Comparison of ENCODE assay signal across 20 cellular contexts in the genomic region with DNA sequence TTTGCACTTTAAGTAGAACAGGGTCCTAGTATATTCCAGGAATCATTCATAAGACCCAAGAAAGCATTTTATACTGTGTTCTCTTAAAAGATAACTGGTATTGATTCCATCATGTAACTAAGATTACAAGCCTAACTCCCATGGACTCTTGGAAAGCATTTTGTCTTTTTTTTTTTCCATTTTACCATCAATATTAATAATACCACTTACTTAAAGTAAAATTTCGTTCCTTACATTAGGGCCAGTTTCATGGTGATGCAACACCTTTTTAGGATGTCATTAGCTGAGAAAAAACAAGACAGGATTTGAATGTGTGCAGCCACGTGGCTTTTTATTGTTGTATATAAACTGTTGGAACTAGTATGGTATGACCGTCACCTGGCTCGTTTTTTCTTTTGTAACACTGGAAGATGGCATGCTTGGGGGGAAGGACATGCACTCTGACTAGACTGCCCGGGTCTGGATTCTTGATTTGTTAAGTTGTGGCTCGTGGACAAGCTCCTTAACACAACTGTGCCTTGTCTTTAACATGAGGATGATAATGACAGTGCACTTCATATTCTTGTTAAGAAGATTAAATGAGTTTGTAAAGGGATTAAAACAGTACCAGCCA. TPM values are rescaled to one million over a fixed set of nuclear protein-coding genes. Genes with fewer than 3 reads are reported as not detected.
A peak's percentile ranks its signal among the peaks of the same experiment; 100 is the strongest.
DNase-seq lines count a peak whose midpoint lies in the region; ATAC-seq, FAIRE-seq and TF ChIP-seq lines count a peak whose summit lies in the region.
"Had no signal": no experiment of that assay in that cellular context is flagged by ENCODE, and none has a peak within 500 bp of the region (broad histone marks: within the 10 kb centered on the region; RNA-seq: fewer than 3 reads in every experiment).

No MANE protein-coding gene starts in this region.

- peak overlapping the region; percentile 41 for H3K27ac Mint-ChIP-seq in astrocyte (ENCODE audit: unreplicated experiment)
- no peak overlapping the region for H3K27ac Mint-ChIP-seq in activated CD4-positive, alpha-beta T cell treated with anti-CD3 and anti-CD28 coated beads, Interleukin-2, amount 10 ng/mL, durations not matched to agents 24 days and 14 days
- H3K27ac Mint-ChIP-seq: activated CD4-positive, alpha-beta T cell treated with anti-CD3 and anti-CD28 coated beads for 36 hours had no signal

- no peak overlapping the region for H3K4me3 ChIP-seq in astrocyte (ENCODE audit: insufficient read depth, low read depth, low read length)
- no peak overlapping the region for H3K4me3 ChIP-seq in body of pancreas
- H3K4me3 ChIP-seq: suprapubic skin had no signal

- no peak overlapping the region for H3K4me2 ChIP-seq in astrocyte (ENCODE audit: low read length)

- H3K4me3 Mint-ChIP-seq in astrocyte (ENCODE audit: unreplicated experiment), result no peak overlapping the region
- no peak overlapping the region for H3K4me3 Mint-ChIP-seq in activated CD4-positive, alpha-beta T cell treated with anti-CD3 and anti-CD28 coated beads, Interleukin-2, amount 10 ng/mL, durations not matched to agents 24 days and 14 days
- H3K4me3 Mint-ChIP-seq: activated CD4-positive, alpha-beta T cell treated with anti-CD3 and anti-CD28 coated beads for 36 hours had no signal

- peaks cover 7% of the 10 kb centered on the region for H3K36me3 Mint-ChIP-seq in astrocyte (ENCODE audit: low read depth, unreplicated experiment)
- H3K36me3 Mint-ChIP-seq in activated CD4-positive, alpha-beta T cell treated with anti-CD3 and anti-CD28 coated beads, Interleukin-2, amount 10 ng/mL, durations not matched to agents 24 days and 14 days (ENCODE audit: low read depth), result peaks cover 2% of the 10 kb centered on the region

- DNase-seq in D341Med (ENCODE audit: low spot score) (peak; percentile 46), NCI-H146 (lab: John Stamatoyannopoulos, UW) (peak; percentile 10), astrocyte (ENCODE audit: low read depth) (no peak), left colon (no peak), body of pancreas (no peak)
- DNase-seq in activated CD4-positive, alpha-beta T cell treated with anti-CD3 and anti-CD28 coated beads, Interleukin-2, amount 10 ng/mL, durations not matched to agents 24 days and 14 days, result no peak
- DNase-seq: activated CD4-positive, alpha-beta T cell treated with anti-CD3 and anti-CD28 coated beads for 36 hours; activated CD8-positive, alpha-beta memory T cell treated with anti-CD3 and anti-CD28 coated beads, Interleukin-2, amount 50 U/mL, for 48 hours; activated naive CD4-positive, alpha-beta T cell treated with anti-CD3 and anti-CD28 coated beads, Interleukin-2, amount 50 U/mL, for 16 hours; BE2C; DMS53; effector CD4-positive, alpha-beta T cell; NCI-H187; NCI-H748 treated with DMSO at 0.1 percent for 48 hours; retina; SHP77; stimulated activated CD4-positive, alpha-beta T cell treated with anti-CD3 and anti-CD28 coated beads, Interleukin-1b, Interleukin-23, amount 100 ng/mL, for 48 hours had no signal

- intact Hi-C loops in left colon (cut with DNase I, micrococcal nuclease) (no loop called here), body of pancreas (cut with DNase I) (no loop called here)
- intact Hi-C loops in activated CD4-positive, alpha-beta T cell treated with anti-CD3 and anti-CD28 coated beads, Interleukin-2, amount 10 ng/mL, durations not matched to agents 24 days and 14 days (cut with micrococcal nuclease), result no loop called here

- H2AFZ ChIP-seq in astrocyte (ENCODE audit: low read depth, low read length), result no peak overlapping the region

- H3K9me3 Mint-ChIP-seq in astrocyte (ENCODE audit: unreplicated experiment), result peaks cover 3% of the 10 kb centered on the region
- H3K9me3 Mint-ChIP-seq in activated CD4-positive, alpha-beta T cell treated with anti-CD3 and anti-CD28 coated beads, Interleukin-2, amount 10 ng/mL, durations not matched to agents 24 days and 14 days, result no peaks in the 10 kb centered on the region

- H3K36me3 ChIP-seq in astrocyte (ENCODE audit: insufficient read depth, low read length) (no peaks in the 10 kb centered on the region), body of pancreas (replicated peaks in 1 of 2; ENCODE audit: insufficient read depth in 1 of 2, low read depth in 2 of 2) (no peaks in the 10 kb centered on the region)
- H3K36me3 ChIP-seq: BE2C, suprapubic skin had no signal

- peaks cover 76% of the 10 kb centered on the region for H4K20me1 ChIP-seq in astrocyte (ENCODE audit: insufficient read depth, low read length)

- no peaks in the 10 kb centered on the region for H3K27me3 Mint-ChIP-seq in astrocyte (ENCODE audit: low read depth, unreplicated experiment)
- H3K27me3 Mint-ChIP-seq in activated CD4-positive, alpha-beta T cell treated with anti-CD3 and anti-CD28 coated beads, Interleukin-2, amount 10 ng/mL, durations not matched to agents 24 days and 14 days, result no peaks in the 10 kb centered on the region
- H3K27me3 Mint-ChIP-seq: activated CD4-positive, alpha-beta T cell treated with anti-CD3 and anti-CD28 coated beads for 36 hours had no signal

- H3K27ac ChIP-seq in astrocyte (ENCODE audit: low read depth, low read length) (no peak overlapping the region), body of pancreas (no peak overlapping the region)
- H3K27ac ChIP-seq: suprapubic skin had no signal

- TF ChIP-seq CTCF in astrocyte (IDR thresholded peaks at IDR 0.05; ENCODE audit: insufficient read depth, low read depth, low read length) (no peak), body of pancreas (IDR thresholded peaks at IDR 0.05) (no peak)

- H3K9me3 ChIP-seq in astrocyte (ENCODE audit: insufficient read depth, low read depth, low read length) (no peaks in the 10 kb centered on the region), body of pancreas (no peaks in the 10 kb centered on the region)
- H3K9me3 ChIP-seq: BE2C, suprapubic skin had no signal

- ATAC-seq in left colon, result peak; percentile 85
- ATAC-seq in HG02938 (IDR thresholded peaks at IDR 0.05; ENCODE audit: unreplicated experiment), result no peak
- ATAC-seq in GM18505 (IDR thresholded peaks at IDR 0.05; ENCODE audit: unreplicated experiment), result no peak
- no peak for ATAC-seq in body of pancreas
- ATAC-seq: activated CD4-positive, alpha-beta T cell treated with anti-CD3 and anti-CD28 coated beads for 36 hours had no signal

- H3K9ac ChIP-seq in astrocyte (ENCODE audit: low read length), result no peak overlapping the region

- WGBS in body of pancreas, 2 donors, result 38 to 39% methylated on average over 6 of the region's 6 CpGs

- no peak for FAIRE-seq in astrocyte (lab: Jason Lieb, UNC)

- no peaks in the 10 kb centered on the region for H3K27me3 ChIP-seq in astrocyte (ENCODE audit: insufficient read depth, low read length)
- H3K27me3 ChIP-seq in body of pancreas, result no peaks in the 10 kb centered on the region
- H3K27me3 ChIP-seq: BE2C, suprapubic skin had no signal

- H3K4me1 ChIP-seq in astrocyte (ENCODE audit: insufficient read depth, low read length), result peaks cover 3% of the 10 kb centered on the region
- peaks cover 30% of the 10 kb centered on the region for H3K4me1 ChIP-seq in body of pancreas
- H3K4me1 ChIP-seq: BE2C had no signal

- H3K79me2 ChIP-seq in astrocyte (ENCODE audit: insufficient read depth, low read length), result peaks cover 98% of the 10 kb centered on the region

- peaks cover 23% of the 10 kb centered on the region for H3K4me1 Mint-ChIP-seq in astrocyte (ENCODE audit: low read depth, unreplicated experiment)
- H3K4me1 Mint-ChIP-seq in activated CD4-positive, alpha-beta T cell treated with anti-CD3 and anti-CD28 coated beads, Interleukin-2, amount 10 ng/mL, durations not matched to agents 24 days and 14 days, result no peaks in the 10 kb centered on the region
- H3K4me1 Mint-ChIP-seq: activated CD4-positive, alpha-beta T cell treated with anti-CD3 and anti-CD28 coated beads for 36 hours had no signal

- TF ChIP-seq POLR2A in GM18505 (IDR thresholded peaks at IDR 0.05; ENCODE audit: borderline replicate concordance, extremely low read depth, insufficient read depth, insufficient read length) (no peak), body of pancreas (IDR thresholded peaks at IDR 0.05) (no peak)

RNA-seq across cellular contexts. Expression of gene ARHGAP21, which starts 42.1 kb away (rescaled TPM):
- 91.5 and 107 TPM in 2 replicates for total RNA-seq in astrocyte
- 100 to 1,000 TPM; 101 to 102 TPM for total RNA-seq in left colon
- 46.7 and 56.6 TPM in 2 replicates for total RNA-seq in activated CD4-positive, alpha-beta T cell treated with anti-CD3 and anti-CD28 coated beads, Interleukin-2, amount 10 ng/mL, durations not matched to agents 24 days and 14 days
- total RNA-seq in body of pancreas, result 10 to 100 TPM; 38.9 to 44.2 TPM

Comparison
In these comparisons a context has a peak if more than half of its experiments do, and no peak if none do; other contexts are left out.
1. DNase-seq: peak in D341Med (single experiment) and NCI-H146 (single experiment); none in astrocyte (single experiment), left colon (0 of 2), activated CD4-positive, alpha-beta T cell treated with anti-CD3 and anti-CD28 coated beads, Interleukin-2, amount 10 ng/mL, durations not matched to agents 24 days and 14 days (single experiment) and body of pancreas (0 of 4).